ENCODE assay signal across 14 cellular contexts in genomic region chr5:131270809-131271208, GRCh38. TPM values are rescaled to one million over a fixed set of nuclear protein-coding genes. Genes with fewer than 3 reads are reported as not detected.
DNase-seq lines count a peak whose midpoint lies in the region; ATAC-seq and TF ChIP-seq lines count a peak whose summit lies in the region.
"Had no signal": no experiment of that assay in that cellular context is flagged by ENCODE, and none has a peak within 500 bp of the region (broad histone marks: within the 10 kb centered on the region; RNA-seq: fewer than 3 reads in every experiment).

No MANE protein-coding gene starts in this region.

- H3K79me1 ChIP-seq in IMR-90 (ENCODE audit: low read depth in 1 of 2, low read length in 2 of 2): peaks cover 15 to 47% of the 10 kb centered on the region in 2 experiments

- no peak for TF ChIP-seq CTCF in Calu3 (IDR thresholded peaks at IDR 0.05; ENCODE audit: unreplicated experiment)
- no peak for TF ChIP-seq CTCF in IMR-90 (conservative IDR thresholded peaks at IDR 0.05; ENCODE audit: low read depth, low read length)
- TF ChIP-seq CTCF in mucosa of descending colon (IDR thresholded peaks at IDR 0.05): no peak

- no peak overlapping the region for H2AK5ac ChIP-seq in IMR-90 (ENCODE audit: low read depth, low read length)

- no peak for DNase-seq in Calu3
- peak; percentile 52 for DNase-seq in IMR-90
- DNase-seq in activated naive CD8-positive, alpha-beta T cell treated with anti-CD3 and anti-CD28 coated beads for 36 hours: no peak
- no peak for DNase-seq in mucosa of descending colon
- DNase-seq in NCI-H2196 (lab: John Stamatoyannopoulos, UW; ENCODE audit: unreplicated experiment): no peak
- no peak for DNase-seq in posterior cingulate gyrus
- DNase-seq: GF-D8; stimulated activated CD4-positive, alpha-beta T cell treated with anti-CD3 and anti-CD28 coated beads, Interleukin-15, amount 100 ng/mL, for 24 hours; substantia nigra had no signal

- CTCF ChIA-PET in Calu3 (lab: Charles Lee): interaction anchor here (0.6 to 1.4 kb wide), 4 partner anchors 12 to 161 kb away, joined by 3 to 5 read pairs (median 4); no protein-coding TSS in a partner anchor
- CTCF ChIA-PET in IMR-90 (lab: Yijun Ruan, JAX): no interaction called here

- H4K5ac ChIP-seq in IMR-90 (ENCODE audit: low read depth, low read length): no peak overlapping the region

- no peak for TF ChIP-seq POLR2A in IMR-90 (IDR thresholded peaks at IDR 0.05; ENCODE audit: low read depth, low read length)

- dilution Hi-C loops in IMR-90 (cut with HindIII; ENCODE audit: low sequenced_read_pairs, unreplicated experiment): no loop called here

- no peak overlapping the region for H3K4ac ChIP-seq in IMR-90 (ENCODE audit: low read depth, low read length)

- H3K4me3 ChIP-seq in IMR-90 (ENCODE audit: insufficient read depth, low read depth, low read length) (no peak overlapping the region), mucosa of descending colon (no peak overlapping the region)

- no peak overlapping the region for H3K14ac ChIP-seq in IMR-90 (replicated peaks; ENCODE audit: low read depth, low read length)

- WGBS in IMR-90 (ENCODE audit: extremely low coverage in 2 of 2, insufficient read length in 1 of 2), 2 experiments: no CpG with 5 or more reads among the region's 2 CpGs

- peak overlapping the region; percentile 50; the same call in 1 of the 2 replicates for H3K4me2 ChIP-seq in IMR-90 (ENCODE audit: low read depth, low read length)
- H3K4me2 ChIP-seq: KMS-11 had no signal

- no peak overlapping the region for H2AK9ac ChIP-seq in IMR-90 (replicated peaks; ENCODE audit: low read depth, low read length, poor library complexity)

- no peak overlapping the region for H4K91ac ChIP-seq in IMR-90 (ENCODE audit: insufficient read depth, low read depth, low read length)

- peaks cover 2% of the 10 kb centered on the region for H3K36me3 ChIP-seq in IMR-90 (ENCODE audit: control insufficient read depth, insufficient read depth, low read length)
- H3K36me3 ChIP-seq in mucosa of descending colon (ENCODE audit: low read depth): no peaks in the 10 kb centered on the region

- no peak overlapping the region for H2BK15ac ChIP-seq in IMR-90 (ENCODE audit: low read depth, low read length)

- no peak overlapping the region for H2AFZ ChIP-seq in IMR-90 (replicated peaks; ENCODE audit: low read length, poor library complexity)

- no peak overlapping the region for H3K56ac ChIP-seq in IMR-90 (ENCODE audit: extremely low read depth, insufficient read depth, low read length)

- no peak overlapping the region for H3K23ac ChIP-seq in IMR-90 (ENCODE audit: low read depth, low read length)

- H3K36me3 Mint-ChIP-seq in Calu3 (ENCODE audit: insufficient read depth, unreplicated experiment): peaks cover 16% of the 10 kb centered on the region
- peaks cover 60% of the 10 kb centered on the region for H3K36me3 Mint-ChIP-seq in activated naive CD8-positive, alpha-beta T cell treated with anti-CD3 and anti-CD28 coated beads for 36 hours

- no peak overlapping the region for H3K9ac ChIP-seq in IMR-90 (ENCODE audit: low read depth, low read length)
- H3K9ac ChIP-seq: KMS-11 had no signal

- no peak overlapping the region for H2BK120ac ChIP-seq in IMR-90 (ENCODE audit: low read depth, low read length)

- H4K20me1 ChIP-seq in IMR-90 (ENCODE audit: insufficient read depth, low read length): peaks cover 4% of the 10 kb centered on the region; the same call in 1 of the 2 replicates

- no peak overlapping the region for H3K18ac ChIP-seq in IMR-90 (ENCODE audit: low read depth, low read length)

- peak overlapping the region; percentile 9 for H2BK5ac ChIP-seq in IMR-90 (ENCODE audit: low read depth, low read length, poor library complexity, severe bottlenecking)

- H3K4me1 ChIP-seq in IMR-90 (ENCODE audit: control insufficient read depth, insufficient read depth, low read length) (peaks cover 5% of the 10 kb centered on the region), mucosa of descending colon (ENCODE audit: low read depth) (peaks cover 37% of the 10 kb centered on the region)

- H4K8ac ChIP-seq in IMR-90 (ENCODE audit: low read depth in 2 of 2, low read length in 2 of 2): no peak overlapping the region

- H3K27me3 ChIP-seq in IMR-90 (ENCODE audit: control insufficient read depth, insufficient read depth, low read length): no peaks in the 10 kb centered on the region

- no peak overlapping the region for H3K4me3 Mint-ChIP-seq in Calu3 (ENCODE audit: low read depth, unreplicated experiment)
- H3K4me3 Mint-ChIP-seq in activated naive CD8-positive, alpha-beta T cell treated with anti-CD3 and anti-CD28 coated beads for 36 hours: peak overlapping the region; percentile 80
- H3K4me3 Mint-ChIP-seq: brain had no signal

- peaks cover 41% of the 10 kb centered on the region for H3K4me1 Mint-ChIP-seq in Calu3 (ENCODE audit: low read depth, unreplicated experiment)
- H3K4me1 Mint-ChIP-seq in activated naive CD8-positive, alpha-beta T cell treated with anti-CD3 and anti-CD28 coated beads for 36 hours: peaks cover 71% of the 10 kb centered on the region

- H2BK20ac ChIP-seq in IMR-90 (ENCODE audit: low read depth, low read length): no peak overlapping the region

- no peaks in the 10 kb centered on the region for H3K9me3 Mint-ChIP-seq in Calu3 (ENCODE audit: low read depth, unreplicated experiment)
- H3K9me3 Mint-ChIP-seq in activated naive CD8-positive, alpha-beta T cell treated with anti-CD3 and anti-CD28 coated beads for 36 hours: peaks cover 3% of the 10 kb centered on the region

- intact Hi-C loops in Calu3 (cut with micrococcal nuclease; ENCODE audit: unreplicated experiment): loop anchor here (10.0 kb wide), 1 partner anchor 54 kb away; no protein-coding TSS in a partner anchor
- intact Hi-C loops in IMR-90 (cut with micrococcal nuclease): no loop called here
- intact Hi-C loops in mucosa of descending colon (cut with DNase I, micrococcal nuclease): no loop called here
- intact Hi-C loops in posterior cingulate gyrus (cut with DNase I): no loop called here

- no peak overlapping the region for H3K27ac ChIP-seq in IMR-90 (ENCODE audit: insufficient read depth, low read length)
- H3K27ac ChIP-seq: KMS-11, VCaP had no signal

- POLR2A ChIA-PET in IMR-90 (lab: Charles Lee; ENCODE audit: unreplicated experiment): interaction anchor here (0.6 kb wide), 1 partner anchor 41 kb away, joined by 3 read pairs; no protein-coding TSS in a partner anchor

- H3K27me3 Mint-ChIP-seq in Calu3 (ENCODE audit: unreplicated experiment): no peaks in the 10 kb centered on the region
- H3K27me3 Mint-ChIP-seq in activated naive CD8-positive, alpha-beta T cell treated with anti-CD3 and anti-CD28 coated beads for 36 hours: no peaks in the 10 kb centered on the region
- H3K27me3 Mint-ChIP-seq: brain had no signal

- H3K9me1 ChIP-seq in IMR-90 (ENCODE audit: insufficient read depth, low read length): peaks cover 8% of the 10 kb centered on the region; the same call in 1 of the 2 replicates

- H3K9me3 ChIP-seq in IMR-90 (ENCODE audit: control insufficient read depth, insufficient read depth, low read length) (no peaks in the 10 kb centered on the region), mucosa of descending colon (no peaks in the 10 kb centered on the region)

- peak; percentile 77 for ATAC-seq in IMR-90 (ENCODE audit: low read depth)
- peak; percentile 34 for ATAC-seq in mucosa of descending colon
- ATAC-seq in GM18907 (IDR thresholded peaks at IDR 0.05; ENCODE audit: unreplicated experiment): no peak
- no peak for ATAC-seq in activated CD4-positive, CD25-positive, alpha-beta regulatory T cell treated with anti-CD3 and anti-CD28 coated beads, Interleukin-2, amount 50 U/mL, for 24 hours

- no TSS peak for BruUV-seq in Calu3 (replicated peaks; lab: Mats Ljungman, UMichigan)
- no TSS peak for BruUV-seq in IMR-90 (replicated peaks; lab: Mats Ljungman, UMichigan)

- TF ChIP-seq RAD21 in IMR-90 (IDR thresholded peaks at IDR 0.05; ENCODE audit: low read length): no peak

- in situ Hi-C loops in IMR-90 (cut with MboI; ENCODE audit: low sequenced_read_pairs): loop anchor here (10.0 kb wide), 1 partner anchor 106 kb away; the partner anchor contains the start of gene HINT1

- H3K27ac Mint-ChIP-seq in Calu3 (ENCODE audit: unreplicated experiment): peak overlapping the region; percentile 66
- peak overlapping the region; percentile 97 for H3K27ac Mint-ChIP-seq in activated naive CD8-positive, alpha-beta T cell treated with anti-CD3 and anti-CD28 coated beads for 36 hours
- H3K27ac Mint-ChIP-seq: brain had no signal

TF ChIP-seq in IMR-90, 13 proteins besides CTCF, POLR2A, EP300 and RAD21:
- no peak for TF ChIP-seq NFE2L2 (IDR thresholded peaks at IDR 0.05; ENCODE audit: low read depth, low read length)
- peak; percentile 22; the same call in 1 of the 2 replicates for TF ChIP-seq FOS (IDR thresholded peaks at IDR 0.05; ENCODE audit: low read depth, low read length)
- TF ChIP-seq MAFK (IDR thresholded peaks at IDR 0.05; ENCODE audit: low read depth, low read length): no peak
- peak; percentile 86 for TF ChIP-seq CEBPB (IDR thresholded peaks at IDR 0.05; ENCODE audit: low read depth, low read length)

RNA-seq across cellular contexts. Expression of gene CDC42SE2, which starts 7.0 kb away (rescaled TPM):
- total RNA-seq in Calu3 (2022) (63.9 and 65.5 TPM in 2 replicates), IMR-90 (2012; rRNA removed) (19.4 and 44.2 TPM in 2 replicates), mucosa of descending colon (100 to 1,000 TPM in 2 of 3 donors, 10 to 100 TPM in 1; 60.5 to 116 (median 101) TPM)
- polyA plus RNA-seq in IMR-90 (2012; rRNA removed): 8.8 and 12.5 TPM in 2 replicates
- 2.0 and 2.8 TPM in 2 replicates for polyA plus RNA-seq in IMR-90 (2012; cell fraction: cytosol; rRNA removed)
- polyA plus RNA-seq in IMR-90 (2012; cell fraction: nucleus; rRNA removed; ENCODE audit: low replicate concordance): 1.1 and 22.9 TPM in 2 replicates
- total RNA-seq in activated naive CD8-positive, alpha-beta T cell treated with anti-CD3 and anti-CD28 coated beads for 36 hours: 100 to 1,000 TPM; 112 to 116 TPM

Comparison
In these comparisons a context has a peak if more than half of its experiments do, and no peak if none do; other contexts are left out.
1. ATAC-seq: peak in IMR-90 (single experiment) and mucosa of descending colon (single experiment); none in GM18907 (single experiment) and activated CD4-positive, CD25-positive, alpha-beta regulatory T cell treated with anti-CD3 and anti-CD28 coated beads, Interleukin-2, amount 50 U/mL, for 24 hours (0 of 2).